ENCODE assay signal across 12 cellular contexts in the genomic region with DNA sequence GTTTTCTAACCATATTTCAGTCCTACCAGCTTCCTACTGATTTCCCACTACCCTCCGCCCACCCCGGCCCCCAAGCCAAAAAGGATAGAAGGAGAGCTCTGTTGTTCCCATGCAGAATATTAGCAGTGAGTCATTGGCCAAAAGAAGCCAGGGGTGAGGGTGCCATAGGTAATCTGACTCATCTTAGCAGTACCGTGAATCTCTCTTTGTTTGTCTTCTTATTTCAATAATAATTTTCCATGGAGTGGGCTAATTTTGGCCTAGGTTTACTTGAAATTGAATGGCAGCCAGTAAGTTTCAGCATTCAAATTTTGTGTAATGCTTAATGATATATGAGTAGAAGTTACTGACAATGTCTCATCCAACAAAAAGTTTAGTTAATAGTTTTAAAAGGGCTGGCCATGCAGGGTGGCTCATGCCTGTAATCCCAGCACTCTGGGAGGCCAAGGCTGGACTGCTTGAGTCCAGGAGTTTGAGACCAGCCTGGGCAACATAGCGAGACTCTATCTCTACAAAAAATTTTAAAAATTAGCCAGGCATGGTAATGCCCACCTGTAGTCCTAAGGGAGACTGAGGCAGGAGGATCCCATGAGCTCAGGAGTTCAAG.
DNase-seq lines count a peak whose midpoint lies in the region; ATAC-seq, FAIRE-seq and TF ChIP-seq lines count a peak whose summit lies in the region.
"Had no signal": no experiment of that assay in that cellular context is flagged by ENCODE, and none has a peak within 500 bp of the region (broad histone marks: within the 10 kb centered on the region; RNA-seq: fewer than 3 reads in every experiment).

No MANE protein-coding gene starts in this region.

- 41% methylated on average over 4 of the region's 4 CpGs for WGBS in A549 (ENCODE audit: missing lambda C conversion rate)

- ATAC-seq in A549 (peak; percentile 84 to 85), HG03439 (IDR thresholded peaks at IDR 0.05; ENCODE audit: unreplicated experiment) (no peak)
- ATAC-seq: upper lobe of right lung, WTC11 had no signal

- peak overlapping the region; percentile 18 to 69; a peak in 4 of 6 replicates for H3K27ac ChIP-seq in A549
- peak overlapping the region; percentile 34 for H3K27ac ChIP-seq in brain microvascular endothelial cell
- H3K27ac ChIP-seq: SJSA1, upper lobe of right lung had no signal

- FAIRE-seq in A549 (lab: Jason Lieb, UNC), result no peak
- FAIRE-seq: kidney had no signal

- TF ChIP-seq RAD21 in A549 (conservative IDR thresholded peaks at IDR 0.05 in 1 of 2, IDR thresholded peaks at IDR 0.05 in 1 of 2), result no peak

- POLR2A ChIA-PET in A549 (lab: Yijun Ruan, JAX), result no interaction called here

- no peak for TF ChIP-seq EP300 in A549 (IDR thresholded peaks at IDR 0.05)

- DNase-seq in A549 (ENCODE audit: low read depth in 1 of 2, low spot score in 1 of 2) (peak; percentile 53 to 59), M059J (ENCODE audit: low read depth) (peak; percentile 84), brain microvascular endothelial cell (peak; percentile 47), kidney tubule cell (ENCODE audit: low spot score) (peak; percentile 79), NCI-H748 treated with DMSO at 0.1 percent for 48 hours (lab: John Stamatoyannopoulos, UW) (no peak), SHP77 treated with DMSO at 0.1 percent for 48 hours (lab: John Stamatoyannopoulos, UW) (no peak)
- DNase-seq in NK-92 treated with Interleukin-12 subunit alpha and Interleukin-12 subunit beta, amount 100 ng/mL, for 24 hours (lab: John Stamatoyannopoulos, UW), result no peak
- DNase-seq: kidney, upper lobe of right lung had no signal

- no peak overlapping the region for H3K4me3 ChIP-seq in A549
- H3K4me3 ChIP-seq in brain microvascular endothelial cell (ENCODE audit: low read depth, low read length), result no peak overlapping the region
- H3K4me3 ChIP-seq: SJSA1, upper lobe of right lung had no signal

- CTCF ChIA-PET in A549 (lab: Yijun Ruan, JAX), result interaction anchor here (0.6 to 4.1 kb wide), 4 partner anchors 9 to 230 kb away, joined by 3 to 12 read pairs (median 6); no protein-coding TSS in a partner anchor

- TF ChIP-seq CTCF in A549 (IDR thresholded peaks at IDR 0.05) (no peak), brain microvascular endothelial cell (IDR thresholded peaks at IDR 0.05; ENCODE audit: low read depth, low read length, missing control alignments) (no peak)

- no peaks in the 10 kb centered on the region for H3K9me3 ChIP-seq in A549
- H3K9me3 ChIP-seq: SJSA1, upper lobe of right lung had no signal

- H3K36me3 ChIP-seq in brain microvascular endothelial cell (replicated peaks), result peaks cover 30% of the 10 kb centered on the region

- peaks cover 49% of the 10 kb centered on the region for H3K4me1 ChIP-seq in A549

- TF ChIP-seq POLR2A in A549 (IDR thresholded peaks at IDR 0.05; ENCODE audit: low read length), result no peak

- peak overlapping the region; percentile 55 for H3K4me2 ChIP-seq in A549

- no peaks in the 10 kb centered on the region for H3K27me3 ChIP-seq in brain microvascular endothelial cell (replicated peaks)
- H3K27me3 ChIP-seq: SJSA1, upper lobe of right lung had no signal

- in situ Hi-C loops in brain microvascular endothelial cell (cut with HindIII; ENCODE audit: low pct_ligation_motif_present, low sequenced_read_pairs), result no loop called here

TF ChIP-seq in A549, 52 proteins besides CTCF, POLR2A, EP300 and RAD21:
- peak; percentile 75 for TF ChIP-seq FOSL2 (IDR thresholded peaks at IDR 0.05)
- TF ChIP-seq FOSL2 (CRISPR knock-in tag; IDR thresholded peaks at IDR 0.05), result peak; percentile 85
- TF ChIP-seq BHLHE40 (IDR thresholded peaks at IDR 0.05; ENCODE audit: low read depth, low read length), result no peak
- peak; percentile 72 for TF ChIP-seq JUNB (IDR thresholded peaks at IDR 0.05)
- no peak for TF ChIP-seq CBX2 (IDR thresholded peaks at IDR 0.05; ENCODE audit: borderline replicate concordance, low read depth)
- peak; percentile 16; the same call in 1 of the 2 replicates for TF ChIP-seq GATA3 (IDR thresholded peaks at IDR 0.05; ENCODE audit: borderline replicate concordance)
- TF ChIP-seq CBX8 (IDR thresholded peaks at IDR 0.05), result no peak
TF ChIP-seq in A549: peak in this region for 3.

Comparison
In these comparisons a context has a peak if more than half of its experiments do, and no peak if none do; other contexts are left out.
1. DNase-seq: peak in A549 (2 of 2), M059J (single experiment), brain microvascular endothelial cell (single experiment) and kidney tubule cell (single experiment); none in NCI-H748 treated with DMSO at 0.1 percent for 48 hours (single experiment), NK-92 treated with Interleukin-12 subunit alpha and Interleukin-12 subunit beta, amount 100 ng/mL, for 24 hours (single experiment) and SHP77 treated with DMSO at 0.1 percent for 48 hours (single experiment).